Comparison of ENCODE assay signal across 8 cellular contexts in genomic region chr19:53868892-53869804, GRCh38. TPM values are rescaled to one million over a fixed set of nuclear protein-coding genes. Genes with fewer than 3 reads are reported as not detected.
DNase-seq lines count a peak whose midpoint lies in the region; ATAC-seq and TF ChIP-seq lines count a peak whose summit lies in the region.

No MANE protein-coding gene starts in this region.

- TF ChIP-seq CTCF in GM13977 (IDR thresholded peaks at IDR 0.05; ENCODE audit: extremely low read depth, insufficient read depth, missing control alignments), result peak; percentile 2
- TF ChIP-seq CTCF in neural crest cell (conservative IDR thresholded peaks at IDR 0.05), result peak; percentile 51

- peak overlapping the region; percentile 78 for H3K27ac Mint-ChIP-seq in neural crest cell (ENCODE audit: unreplicated experiment)
- peak overlapping the region; percentile 89 to 94 for H3K27ac Mint-ChIP-seq in stimulated activated naive CD8-positive, alpha-beta T cell treated with anti-CD3 and anti-CD28 coated beads, Interleukin-15, amount 100 ng/mL, for 72 hours

- in situ Hi-C loops in GM13977 (cut with MboI; ENCODE audit: low pct_unique_long_range_greater_than_20kb, low sequenced_read_pairs, unreplicated experiment), result no loop called here

- ATAC-seq in HG03175 (IDR thresholded peaks at IDR 0.05; ENCODE audit: unreplicated experiment), result peak; percentile 47
- peak; percentile 66 for ATAC-seq in stimulated activated naive CD8-positive, alpha-beta T cell treated with anti-CD3 and anti-CD28 coated beads, Interleukin-15, amount 100 ng/mL, for 72 hours

- H3K36me3 Mint-ChIP-seq in neural crest cell (ENCODE audit: low read depth), result peaks cover 5% of the 10 kb centered on the region

- DNase-seq in GM13977 (ENCODE audit: low spot score), result peak; percentile 91
- DNase-seq in SHP77 treated with DMSO at 0.1 percent for 48 hours (lab: John Stamatoyannopoulos, UW), result peak; percentile 37
- peak; percentile 95 for DNase-seq in activated gamma-delta T cell (lab: John Stamatoyannopoulos, UW)
- peak; percentile 73 for DNase-seq in fibroblast of the conjunctiva (ENCODE audit: low read depth)
- peak; percentile 65 for DNase-seq in neural crest cell (ENCODE audit: low read depth, low spot score)
- peak; percentile 79 to 87 for DNase-seq in stimulated activated naive CD8-positive, alpha-beta T cell treated with anti-CD3 and anti-CD28 coated beads, Interleukin-15, amount 100 ng/mL, for 72 hours
- DNase-seq in NCI-H345 treated with DMSO at 0.1 percent for 48 hours (lab: John Stamatoyannopoulos, UW; ENCODE audit: unreplicated experiment), result no peak

- H3K4me3 Mint-ChIP-seq in neural crest cell, result peak overlapping the region; percentile 87
- peak overlapping the region; percentile 92 to 98 for H3K4me3 Mint-ChIP-seq in stimulated activated naive CD8-positive, alpha-beta T cell treated with anti-CD3 and anti-CD28 coated beads, Interleukin-15, amount 100 ng/mL, for 72 hours

- H3K4me1 Mint-ChIP-seq in neural crest cell, result peaks cover 38% of the 10 kb centered on the region
- peaks cover 62% of the 10 kb centered on the region for H3K4me1 Mint-ChIP-seq in stimulated activated naive CD8-positive, alpha-beta T cell treated with anti-CD3 and anti-CD28 coated beads, Interleukin-15, amount 100 ng/mL, for 72 hours

- no peaks in the 10 kb centered on the region for H3K9me3 Mint-ChIP-seq in neural crest cell
- H3K9me3 Mint-ChIP-seq in stimulated activated naive CD8-positive, alpha-beta T cell treated with anti-CD3 and anti-CD28 coated beads, Interleukin-15, amount 100 ng/mL, for 72 hours, result no peaks in the 10 kb centered on the region

- peaks cover 23% of the 10 kb centered on the region for H3K27me3 Mint-ChIP-seq in neural crest cell (ENCODE audit: low read depth)
- H3K27me3 Mint-ChIP-seq in stimulated activated naive CD8-positive, alpha-beta T cell treated with anti-CD3 and anti-CD28 coated beads, Interleukin-15, amount 100 ng/mL, for 72 hours, result no peaks in the 10 kb centered on the region

RNA-seq across cellular contexts. Expression of gene MYADM, which starts 1.5 kb away (rescaled TPM):
- 15.0 and 19.1 TPM in 2 replicates for total RNA-seq in neural crest cell

RNA-seq across cellular contexts. Expression of gene PRKCG, which starts 12.8 kb away (rescaled TPM):
- total RNA-seq in neural crest cell, result 0.55 and 0.65 TPM in 2 replicates

RNA-seq across cellular contexts. Expression of gene CACNG7, which starts 39.9 kb away (rescaled TPM):
- 25.3 and 26.4 TPM in 2 replicates for total RNA-seq in neural crest cell

RNA-seq across cellular contexts. Expression of gene NLRP12, which starts 45.0 kb away (rescaled TPM):
- total RNA-seq in neural crest cell, result not detected in 2 replicates
